Comparison of ENCODE assay signal across 9 cellular contexts in genomic region chr16:85428168-85428898, GRCh38.
DNase-seq lines count a peak whose midpoint lies in the region; ATAC-seq, FAIRE-seq and TF ChIP-seq lines count a peak whose summit lies in the region.
"Had no signal": no experiment of that assay in that cellular context is flagged by ENCODE, and none has a peak within 500 bp of the region (broad histone marks: within the 10 kb centered on the region; RNA-seq: fewer than 3 reads in every experiment).

No MANE protein-coding gene starts in this region.

- no peaks in the 10 kb centered on the region for H3K9me2 ChIP-seq in SK-N-SH

- no peaks in the 10 kb centered on the region for H3K79me2 ChIP-seq in SK-N-SH (ENCODE audit: insufficient read depth)
- H3K79me2 ChIP-seq in HepG2 (ENCODE audit: insufficient read depth, low read length) = no peaks in the 10 kb centered on the region

- H3K4me3 ChIP-seq in SK-N-SH (ENCODE audit: low read depth in 2 of 2, low read length in 1 of 2) (no peak overlapping the region; a peak in 1 of 4 replicates), brain microvascular endothelial cell (ENCODE audit: low read depth, low read length) (no peak overlapping the region), HepG2 (replicated peaks in 1 of 3; ENCODE audit: insufficient read depth in 1 of 3, low read depth in 2 of 3, low read length in 3 of 3) (no peak overlapping the region), stomach (no peak overlapping the region)
- H3K4me3 ChIP-seq: HAP-1 had no signal

- no peak for TF ChIP-seq EP300 in SK-N-SH (IDR thresholded peaks at IDR 0.05; ENCODE audit: borderline replicate concordance in 1 of 2, low read depth in 1 of 2, low read length in 1 of 2)
- TF ChIP-seq EP300 in HepG2 (IDR thresholded peaks at IDR 0.05; ENCODE audit: low read depth in 2 of 2, low read length in 2 of 2) = no peak
- TF ChIP-seq EP300 in HepG2 (CRISPR knock-in tag; IDR thresholded peaks at IDR 0.05; ENCODE audit: borderline replicate concordance) = no peak
- no peak for TF ChIP-seq EP300 in stomach (IDR thresholded peaks at IDR 0.05)

- POLR2A ChIA-PET in SK-N-SH (lab: Yijun Ruan, JAX) = no interaction called here
- POLR2A ChIA-PET in HepG2 (lab: Yijun Ruan, JAX) = no interaction called here

- in situ Hi-C loops in brain microvascular endothelial cell (cut with HindIII; ENCODE audit: low pct_ligation_motif_present, low sequenced_read_pairs) = no loop called here
- in situ Hi-C loops in HepG2 (cut with HindIII; ENCODE audit: extremely low pct_ligation_motif_present, low pct_unique_long_range_greater_than_20kb) = no loop called here

- ATAC-seq in HepG2 (peak; percentile 37), GM19324 (IDR thresholded peaks at IDR 0.05; ENCODE audit: low FRiP score, unreplicated experiment) (no peak)

- H3K9me3 ChIP-seq in SK-N-SH (no peaks in the 10 kb centered on the region), HepG2 (ENCODE audit: low read length) (no peaks in the 10 kb centered on the region), stomach (no peaks in the 10 kb centered on the region)
- H3K9me3 ChIP-seq: HAP-1 had no signal

- H3K36me3 ChIP-seq in SK-N-SH (replicated peaks in 1 of 2; ENCODE audit: control insufficient read depth in 1 of 2, insufficient read depth in 2 of 2, low read length in 1 of 2) (no peaks in the 10 kb centered on the region), brain microvascular endothelial cell (replicated peaks) (no peaks in the 10 kb centered on the region), HepG2 (replicated peaks in 1 of 2; ENCODE audit: control insufficient read depth in 1 of 2, insufficient read depth in 2 of 2, low read length in 2 of 2) (no peaks in the 10 kb centered on the region), stomach (no peaks in the 10 kb centered on the region)
- H3K36me3 ChIP-seq: HAP-1 had no signal

- WGBS in SK-N-SH (ENCODE audit: low lambda C conversion rate) = 73% methylated on average over 5 of the region's 17 CpGs
- 38% methylated on average over 9 of the region's 17 CpGs for WGBS in HepG2 (ENCODE audit: low lambda C conversion rate)
- 46 to 61% (median 51%) methylated on average over 13 to 17 of the region's 17 CpGs for WGBS in stomach, 5 donors

- H3K27me3 ChIP-seq in SK-N-SH (ENCODE audit: insufficient read depth) (no peaks in the 10 kb centered on the region), brain microvascular endothelial cell (replicated peaks) (no peaks in the 10 kb centered on the region), HepG2 (ENCODE audit: control insufficient read depth in 1 of 2, insufficient read depth in 2 of 2, low read length in 2 of 2) (peaks cover 14 to 30% of the 10 kb centered on the region in 2 experiments), stomach (no peaks in the 10 kb centered on the region)

- BruUV-seq in HepG2 (replicated peaks; lab: Mats Ljungman, UMichigan) = no TSS peak

- TF ChIP-seq POLR2A in HepG2 (IDR thresholded peaks at IDR 0.05; ENCODE audit: insufficient read depth in 1 of 2, low read depth in 2 of 2, low read length in 2 of 2) (no peak), stomach (IDR thresholded peaks at IDR 0.05) (no peak)

- CTCF ChIA-PET in SK-N-SH (lab: Yijun Ruan, JAX) (interaction anchor here (0.6 to 4.2 kb wide), 37 partner anchors 9 to 503 kb away, joined by 3 to 24 read pairs (median 3); no protein-coding TSS in a partner anchor), HepG2 (lab: Yijun Ruan, JAX; ENCODE audit: low intra/inter-chr PET ratio, low total read pairs) (interaction anchor here (0.8 kb wide), 1 partner anchor 182 kb away, joined by 3 read pairs; no protein-coding TSS in a partner anchor)

- H3K9ac ChIP-seq in SK-N-SH = no peak overlapping the region
- no peak overlapping the region for H3K9ac ChIP-seq in HepG2 (ENCODE audit: insufficient read depth, low read depth, low read length)

- H3F3A ChIP-seq in SK-N-SH (replicated peaks; ENCODE audit: insufficient read depth) = no peaks in the 10 kb centered on the region

- TF ChIP-seq RAD21 in SK-N-SH (IDR thresholded peaks at IDR 0.05; ENCODE audit: low read length) (peak; percentile 63), HepG2 (CRISPR knock-in tag; IDR thresholded peaks at IDR 0.05) (peak; percentile 54)

- FAIRE-seq in GM19239 (lab: Jason Lieb, UNC) (peak; percentile 8), HepG2 (lab: Jason Lieb, UNC) (peak; percentile 30)

- H4K20me1 ChIP-seq in SK-N-SH (ENCODE audit: insufficient read depth) (no peaks in the 10 kb centered on the region), HepG2 (ENCODE audit: insufficient read depth, low read length) (peaks cover 11% of the 10 kb centered on the region)

- H3K4me2 ChIP-seq in SK-N-SH (no peak overlapping the region), HepG2 (ENCODE audit: low read depth, low read length) (no peak overlapping the region)

- TF ChIP-seq CTCF in SK-N-SH (IDR thresholded peaks at IDR 0.05) (peak; percentile 57), brain microvascular endothelial cell (IDR thresholded peaks at IDR 0.05; ENCODE audit: low read depth, low read length, missing control alignments) (peak; percentile 71), HepG2 (CRISPR knock-in tag; IDR thresholded peaks at IDR 0.05) (peak; percentile 88), stomach (IDR thresholded peaks at IDR 0.05) (peak in 4 of 7 experiments; percentile 27 to 61 (median 49))

- intact Hi-C loops in HepG2 (cut with micrococcal nuclease; ENCODE audit: unreplicated experiment) (loop anchor here (1.0 kb wide), 1 partner anchor 43 kb away; no protein-coding TSS in a partner anchor), stomach (cut with DNase I; ENCODE audit: low total_unique reads) (loop anchor here (5.0 kb wide), 1 partner anchor 179 kb away; no protein-coding TSS in a partner anchor)

- no peak overlapping the region for H3K27ac ChIP-seq in SK-N-SH (ENCODE audit: low read depth in 2 of 2, low read length in 1 of 2)
- H3K27ac ChIP-seq in brain microvascular endothelial cell = no peak overlapping the region
- H3K27ac ChIP-seq in HepG2 (ENCODE audit: extremely low read length, insufficient read depth, low read length) = no peak overlapping the region
- no peak overlapping the region for H3K27ac ChIP-seq in stomach

- H3K4me1 ChIP-seq in SK-N-SH (ENCODE audit: control insufficient read depth in 1 of 2, insufficient read depth in 2 of 2, low read depth in 1 of 2, low read length in 1 of 2) = peaks cover 0 to 55% of the 10 kb centered on the region in 2 experiments; a peak in 1 of 4 replicates
- peaks cover 5% of the 10 kb centered on the region for H3K4me1 ChIP-seq in HepG2 (ENCODE audit: insufficient read depth, low read length)
- peaks cover 18 to 30% (median 23%) of the 10 kb centered on the region in 4 donors for H3K4me1 ChIP-seq in stomach
- H3K4me1 ChIP-seq: HAP-1 had no signal

- H2AFZ ChIP-seq in SK-N-SH (ENCODE audit: low read depth) = no peak overlapping the region
- H2AFZ ChIP-seq in HepG2 (ENCODE audit: low read length) = no peak overlapping the region

- DNase-seq in AG08396 (ENCODE audit: low spot score) = peak; percentile 62
- peak; percentile 66 for DNase-seq in GM19239 (ENCODE audit: insufficient read length, low spot score)
- DNase-seq in SK-N-SH = peak; percentile 73
- peak; percentile 16 for DNase-seq in brain microvascular endothelial cell
- DNase-seq in HepG2 (ENCODE audit: low spot score) = no peak
- peak; percentile 72 for DNase-seq in stomach
- DNase-seq in DMS79 (lab: John Stamatoyannopoulos, UW) = no peak

TF ChIP-seq in SK-N-SH, 30 proteins besides CTCF, POLR2A, EP300 and RAD21:
- TF ChIP-seq YY1 (IDR thresholded peaks at IDR 0.05; ENCODE audit: low read depth) = no peak
- no peak for TF ChIP-seq NFIC (IDR thresholded peaks at IDR 0.05; ENCODE audit: borderline replicate concordance)
- TF ChIP-seq RFX5 (IDR thresholded peaks at IDR 0.05; ENCODE audit: low read length) = no peak
- TF ChIP-seq EZH2phosphoT487 (IDR thresholded peaks at IDR 0.05; ENCODE audit: borderline replicate concordance, low read depth) = no peak
- TF ChIP-seq RXRA (IDR thresholded peaks at IDR 0.05; ENCODE audit: borderline replicate concordance, low read depth) = no peak
- no peak for TF ChIP-seq FOSL2 (IDR thresholded peaks at IDR 0.05; ENCODE audit: borderline replicate concordance, low read depth)
- TF ChIP-seq GATA2 (CRISPR knock-in tag; IDR thresholded peaks at IDR 0.05) = no peak
- TF ChIP-seq GABPA (IDR thresholded peaks at IDR 0.05; ENCODE audit: low read depth) = no peak
- peak; percentile 70 for TF ChIP-seq SMC3 (IDR thresholded peaks at IDR 0.05; ENCODE audit: low read depth, low read length)
- TF ChIP-seq TCF12 (IDR thresholded peaks at IDR 0.05) = no peak
- TF ChIP-seq FOXJ3 (CRISPR knock-in tag; IDR thresholded peaks at IDR 0.05) = no peak
- peak; percentile 56; the same call in 1 of the 2 replicates for TF ChIP-seq RCOR1 (IDR thresholded peaks at IDR 0.05; ENCODE audit: low read length)

TF ChIP-seq in HepG2, 621 proteins besides CTCF, POLR2A, EP300 and RAD21 (continues in another document):
- TF ChIP-seq, protein P1, sequence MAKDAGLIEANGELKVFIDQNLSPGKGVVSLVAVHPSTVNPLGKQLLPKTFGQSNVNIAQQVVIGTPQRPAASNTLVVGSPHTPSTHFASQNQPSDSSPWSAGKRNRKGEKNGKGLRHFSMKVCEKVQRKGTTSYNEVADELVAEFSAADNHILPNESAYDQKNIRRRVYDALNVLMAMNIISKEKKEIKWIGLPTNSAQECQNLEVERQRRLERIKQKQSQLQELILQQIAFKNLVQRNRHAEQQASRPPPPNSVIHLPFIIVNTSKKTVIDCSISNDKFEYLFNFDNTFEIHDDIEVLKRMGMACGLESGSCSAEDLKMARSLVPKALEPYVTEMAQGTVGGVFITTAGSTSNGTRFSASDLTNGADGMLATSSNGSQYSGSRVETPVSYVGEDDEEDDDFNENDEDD (CRISPR knock-in tag; IDR thresholded peaks at IDR 0.05; ENCODE audit: borderline replicate concordance) = no peak
- TF ChIP-seq FOXO1 (CRISPR knock-in tag; IDR thresholded peaks at IDR 0.05) = peak; percentile 16; the same call in 1 of the 2 replicates
- peak; percentile 100 for TF ChIP-seq ZNF629 (CRISPR knock-in tag; conservative IDR thresholded peaks at IDR 0.05)
- TF ChIP-seq, protein P2, sequence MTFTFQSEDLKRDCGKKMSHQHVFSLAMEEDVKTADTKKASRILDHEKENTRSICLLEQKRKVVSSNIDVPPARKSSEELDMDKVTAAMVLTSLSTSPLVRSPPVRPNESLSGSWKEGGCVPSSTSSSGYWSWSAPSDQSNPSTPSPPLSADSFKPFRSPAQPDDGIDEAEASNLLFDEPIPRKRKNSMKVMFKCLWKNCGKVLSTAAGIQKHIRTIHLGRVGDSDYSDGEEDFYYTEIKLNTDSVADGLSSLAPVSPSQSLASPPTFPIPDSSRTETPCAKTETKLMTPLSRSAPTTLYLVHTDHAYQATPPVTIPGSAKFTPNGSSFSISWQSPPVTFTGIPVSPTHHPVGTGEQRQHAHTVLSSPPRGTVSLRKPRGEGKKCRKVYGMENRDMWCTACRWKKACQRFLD (CRISPR knock-in tag; IDR thresholded peaks at IDR 0.05; ENCODE audit: borderline replicate concordance) = no peak
- 0 out of 2 replicates have a peak, but pooled peaks have one; percentile 16 for TF ChIP-seq SPEN (CRISPR knock-in tag; IDR thresholded peaks at IDR 0.05; ENCODE audit: low read depth)
- TF ChIP-seq XRCC5 (optimal IDR thresholded peaks at IDR 0.05; ENCODE audit: low read length) = peak; percentile 32
- peak; percentile 81; the same call in 1 of the 2 replicates for TF ChIP-seq ZNF3 (CRISPR knock-in tag; IDR thresholded peaks at IDR 0.05)
- peak; percentile 53 for TF ChIP-seq SMC3 (IDR thresholded peaks at IDR 0.05; ENCODE audit: low read length)
- no peak for TF ChIP-seq ZNF749 (CRISPR knock-in tag; IDR thresholded peaks at IDR 0.05; ENCODE audit: borderline replicate concordance)

Comparison
In these comparisons a context has a peak if more than half of its experiments do, and no peak if none do; other contexts are left out.
1. DNase-seq: peak in AG08396 (single experiment), GM19239 (single experiment), SK-N-SH (single experiment), brain microvascular endothelial cell (single experiment) and stomach (single experiment); none in HepG2 (single experiment) and DMS79 (single experiment).
2. Peak in every context shown above with its lines, with median percentiles within 50 percentile points of each other: CTCF ChIP-seq.